Comparison of ENCODE assay signal across 8 cellular contexts in the genomic region with DNA sequence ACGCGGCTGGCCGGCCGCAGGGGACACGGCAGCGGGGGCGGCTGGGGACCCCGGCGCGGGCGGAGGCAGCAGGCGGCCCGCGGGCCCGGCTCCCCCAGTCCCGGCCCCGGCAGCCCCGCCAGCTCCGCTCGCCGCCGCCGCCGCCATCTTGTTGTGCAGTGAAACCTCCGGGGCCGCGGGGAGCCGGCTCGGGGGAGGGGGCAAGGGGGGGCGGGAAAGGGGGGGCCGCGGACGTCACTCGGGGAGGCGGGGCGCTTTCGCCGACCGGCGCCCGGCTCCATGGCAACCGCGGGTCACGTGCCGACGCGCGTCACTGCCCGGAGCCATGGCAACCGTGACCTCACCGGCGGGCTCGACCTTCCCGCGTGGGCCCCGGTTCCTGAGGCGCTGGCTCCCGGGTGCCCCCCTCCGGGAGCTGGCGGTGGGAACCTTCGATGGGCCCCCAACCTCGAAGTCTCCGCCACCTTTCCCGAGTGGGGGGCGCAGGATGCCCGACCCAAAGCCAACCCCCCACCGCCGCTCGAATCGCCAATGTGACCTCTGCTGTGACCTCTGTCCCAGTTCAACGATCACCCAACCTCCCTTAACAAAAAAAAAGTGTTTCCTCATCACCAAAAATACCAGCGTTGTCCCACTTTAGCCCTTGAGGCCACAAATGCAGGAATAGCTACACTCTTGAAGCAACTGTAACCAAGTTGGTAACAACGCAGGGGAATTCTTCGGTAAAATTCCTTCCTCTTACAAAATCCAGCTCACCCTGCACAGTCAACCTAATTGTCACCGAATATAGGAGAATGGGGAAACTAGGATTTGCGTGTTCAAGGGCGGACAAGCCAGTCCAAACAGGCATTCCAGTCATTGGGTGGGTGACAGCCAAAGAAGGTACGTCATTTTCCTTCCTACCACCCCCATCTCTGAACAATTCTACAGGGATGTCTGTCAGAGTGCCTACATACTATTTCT. TPM values are rescaled to one million over a fixed set of nuclear protein-coding genes. Genes with fewer than 3 reads are reported as not detected.
DNase-seq lines count a peak whose midpoint lies in the region; ATAC-seq and TF ChIP-seq lines count a peak whose summit lies in the region.

SIK3 (minus strand) TSS at position 160 of the 963 bp plus-strand sequence; CDS start at position 147, 13 bp downstream.

- CTCF ChIA-PET in activated CD8-positive, alpha-beta T cell treated with anti-CD3 and anti-CD28 coated beads, Interleukin-2, amount 10 ng/mL, durations not matched to agents 7 days and 5 days (lab: Charles Lee), result interaction anchor here (1.3 to 4.5 kb wide), 7 partner anchors 127 to 308 kb away, joined by 3 to 45 read pairs (median 13); partner anchors contain the start of gene APOA5

- peak; percentile 69 for ATAC-seq in GM19438 (IDR thresholded peaks at IDR 0.05; ENCODE audit: low read depth, unreplicated experiment)
- peak; percentile 70 for ATAC-seq in HG03571 (IDR thresholded peaks at IDR 0.05; ENCODE audit: unreplicated experiment)
- peak; percentile 73 for ATAC-seq in activated CD8-positive, alpha-beta T cell treated with anti-CD3 and anti-CD28 coated beads, Interleukin-2, amount 10 ng/mL, durations not matched to agents 7 days and 5 days

- peak within 1 kb of the TSS; percentile 94 for H3K27ac ChIP-seq in C4-2B

- no peaks in the 10 kb centered on the region for H3K9me3 Mint-ChIP-seq in activated CD8-positive, alpha-beta T cell treated with anti-CD3 and anti-CD28 coated beads, Interleukin-2, amount 10 ng/mL, durations not matched to agents 7 days and 5 days (ENCODE audit: insufficient read depth)

- peaks cover 44% of the 10 kb centered on the region for H3K4me1 Mint-ChIP-seq in activated CD8-positive, alpha-beta T cell treated with anti-CD3 and anti-CD28 coated beads, Interleukin-2, amount 10 ng/mL, durations not matched to agents 7 days and 5 days (ENCODE audit: low read depth)

- peak within 1 kb of the TSS; percentile 93 for H3K4me3 Mint-ChIP-seq in activated CD8-positive, alpha-beta T cell treated with anti-CD3 and anti-CD28 coated beads, Interleukin-2, amount 10 ng/mL, durations not matched to agents 7 days and 5 days

- peak; percentile 46 for DNase-seq in NCI-H82 treated with DMSO at 0.1 percent for 48 hours (lab: John Stamatoyannopoulos, UW; ENCODE audit: unreplicated experiment)
- peak; percentile 93 for DNase-seq in activated CD8-positive, alpha-beta T cell treated with anti-CD3 and anti-CD28 coated beads, Interleukin-2, amount 10 ng/mL, durations not matched to agents 7 days and 5 days
- peak; percentile 96 for DNase-seq in ecto neural progenitor cell (ENCODE audit: low spot score)
- DNase-seq in lung microvascular endothelial cell (ENCODE audit: low read depth in 2 of 2), result peak; percentile 95 to 98
- DNase-seq in stimulated activated CD4-positive, alpha-beta T cell treated with anti-CD3 and anti-CD28 coated beads, TNF-alpha, amount 100 ng/mL, for 4 hours (ENCODE audit: low read depth in 3 of 3), result peak; percentile 88 to 90 (median 88)

- TF ChIP-seq CTCF in C4-2B (conservative IDR thresholded peaks at IDR 0.05), result peak; percentile 47

- peak within 1 kb of the TSS; percentile 93 for H3K27ac Mint-ChIP-seq in activated CD8-positive, alpha-beta T cell treated with anti-CD3 and anti-CD28 coated beads, Interleukin-2, amount 10 ng/mL, durations not matched to agents 7 days and 5 days

- POLR2A ChIA-PET in activated CD8-positive, alpha-beta T cell treated with anti-CD3 and anti-CD28 coated beads, Interleukin-2, amount 10 ng/mL, durations not matched to agents 7 days and 5 days (lab: Charles Lee), result interaction anchor here (0.7 to 1.6 kb wide), 5 partner anchors 167 to 327 kb away, joined by 3 to 7 read pairs (median 5); no protein-coding TSS in a partner anchor

- H3K36me3 Mint-ChIP-seq in activated CD8-positive, alpha-beta T cell treated with anti-CD3 and anti-CD28 coated beads, Interleukin-2, amount 10 ng/mL, durations not matched to agents 7 days and 5 days (ENCODE audit: low read depth), result no peaks in the 10 kb centered on the region

- H3K27me3 Mint-ChIP-seq in activated CD8-positive, alpha-beta T cell treated with anti-CD3 and anti-CD28 coated beads, Interleukin-2, amount 10 ng/mL, durations not matched to agents 7 days and 5 days (ENCODE audit: low read depth), result no peaks in the 10 kb centered on the region

RNA-seq across cellular contexts. Expression of gene SIK3, which starts in this region (rescaled TPM):
- total RNA-seq in activated CD8-positive, alpha-beta T cell treated with anti-CD3 and anti-CD28 coated beads, Interleukin-2, amount 10 ng/mL, durations not matched to agents 7 days and 5 days, result 10 to 100 TPM; 25.9 to 31.4 TPM
- 6.1 and 6.3 TPM in 2 replicates for total RNA-seq in lung microvascular endothelial cell

Comparison
In these comparisons a context has a peak if more than half of its experiments do, and no peak if none do; other contexts are left out.
1. Peak in every context shown above with its lines: DNase-seq, ATAC-seq and H3K27ac ChIP-seq.
2. DNase-seq: peak in every context shown above with its lines; median percentile 96 in lung microvascular endothelial cell; 96 in ecto neural progenitor cell; 93 in activated CD8-positive, alpha-beta T cell treated with anti-CD3 and anti-CD28 coated beads, Interleukin-2, amount 10 ng/mL, durations not matched to agents 7 days and 5 days; 88 in stimulated activated CD4-positive, alpha-beta T cell treated with anti-CD3 and anti-CD28 coated beads, TNF-alpha, amount 100 ng/mL, for 4 hours; 46 in NCI-H82 treated with DMSO at 0.1 percent for 48 hours.